ENCODE assay signal across 25 cellular contexts in genomic region chr6:152087701-152088100, GRCh38.
"Had no signal": no experiment of that assay in that cellular context is flagged by ENCODE, and none has a peak within 500 bp of the region (broad histone marks: within the 10 kb centered on the region; RNA-seq: fewer than 3 reads in every experiment).

No MANE protein-coding gene starts in this region.

- H3K9ac ChIP-seq: neural progenitor cell had no signal

- H3K36me3 Mint-ChIP-seq: activated naive CD4-positive, alpha-beta T cell treated with anti-CD3 and anti-CD28 coated beads, Interleukin-2, amount 50 U/mL, for 72 hours; naive thymus-derived CD8-positive, alpha-beta T cell; neural progenitor cell had no signal

- H2AFZ ChIP-seq: neural progenitor cell had no signal

- H3K27ac ChIP-seq: body of pancreas, cardiac muscle cell, foreskin keratinocyte, heart left ventricle, left ventricle myocardium inferior, neural progenitor cell, right atrium auricular region, thoracic aorta had no signal

- H3K27ac Mint-ChIP-seq: activated CD4-positive, alpha-beta T cell treated with anti-CD3 and anti-CD28 coated beads for 36 hours; activated naive CD4-positive, alpha-beta T cell treated with anti-CD3 and anti-CD28 coated beads, Interleukin-2, amount 50 U/mL, for 72 hours; activated T-cell treated with anti-CD3 and anti-CD28 coated beads, Interleukin-2, amount 50 U/mL, for 72 hours; endodermal cell; naive thymus-derived CD8-positive, alpha-beta T cell; neural progenitor cell; T-helper 2 cell treated with Interferon-gamma antibody and Interleukin-4, amounts not matched to agents 5 μg/mL and 100 μg/mL, for 36 hours had no signal

- DNase-seq: activated CD4-positive, alpha-beta T cell treated with anti-CD3 and anti-CD28 coated beads for 36 hours; activated CD4-positive, CD25-positive, alpha-beta regulatory T cell; activated naive CD4-positive, alpha-beta T cell; activated T-cell treated with anti-CD3 and anti-CD28 coated beads for 4 hours; activated T-cell treated with anti-CD3 and anti-CD28 coated beads, Interleukin-2, amount 50 U/mL, for 72 hours; body of pancreas; endodermal cell; heart left ventricle; hypothalamus; left ventricle myocardium inferior; naive thymus-derived CD8-positive, alpha-beta T cell; occipital lobe; stimulated activated CD4-positive, alpha-beta T cell treated with anti-CD3 and anti-CD28 coated beads, Interleukin-4, amount 100 ng/mL, for 1 hour; stimulated activated naive CD8-positive, alpha-beta T cell treated with anti-CD3 and anti-CD28 coated beads, Interleukin-15, Interleukin-2, amounts not matched to agents 100 U/mL and 50 U/mL, for 24 hours; T-helper 1 cell; trophoblast cell had no signal

- FAIRE-seq: urothelium cell line had no signal

- H3K4me1 Mint-ChIP-seq: activated CD4-positive, alpha-beta T cell treated with anti-CD3 and anti-CD28 coated beads for 36 hours; neural progenitor cell had no signal

- H3K27me3 Mint-ChIP-seq: activated CD4-positive, alpha-beta T cell treated with anti-CD3 and anti-CD28 coated beads for 36 hours had no signal

- H3K4me2 ChIP-seq: neural progenitor cell had no signal

- H3K27me3 ChIP-seq: body of pancreas, cardiac muscle cell, foreskin keratinocyte, heart left ventricle, neural progenitor cell, right atrium auricular region had no signal

- H3K4me3 ChIP-seq: body of pancreas, cardiac muscle cell, heart left ventricle, left ventricle myocardium inferior, neural progenitor cell, right atrium auricular region, thoracic aorta had no signal

- H3K4me1 ChIP-seq: body of pancreas, neural progenitor cell had no signal

- H3K4me3 Mint-ChIP-seq: activated CD4-positive, alpha-beta T cell treated with anti-CD3 and anti-CD28 coated beads for 36 hours; activated T-cell treated with anti-CD3 and anti-CD28 coated beads, Interleukin-2, amount 50 U/mL, for 72 hours; endodermal cell; naive thymus-derived CD8-positive, alpha-beta T cell; neural progenitor cell; T-helper 2 cell treated with Interferon-gamma antibody and Interleukin-4, amounts not matched to agents 5 μg/mL and 100 μg/mL, for 36 hours had no signal

- H3K36me3 ChIP-seq: cardiac muscle cell, heart left ventricle, left ventricle myocardium inferior, neural progenitor cell, right atrium auricular region, thoracic aorta had no signal

- H3K9me3 Mint-ChIP-seq: activated naive CD4-positive, alpha-beta T cell treated with anti-CD3 and anti-CD28 coated beads, Interleukin-2, amount 50 U/mL, for 72 hours; activated T-cell treated with anti-CD3 and anti-CD28 coated beads, Interleukin-2, amount 50 U/mL, for 72 hours; T-helper 2 cell treated with Interferon-gamma antibody and Interleukin-4, amounts not matched to agents 5 μg/mL and 100 μg/mL, for 36 hours had no signal

- H3K9me3 ChIP-seq: body of pancreas, thoracic aorta had no signal

- ATAC-seq: activated CD4-positive, alpha-beta T cell treated with anti-CD3 and anti-CD28 coated beads for 36 hours; activated naive CD4-positive, alpha-beta T cell treated with anti-CD3 and anti-CD28 coated beads, Interleukin-2, amount 50 U/mL, for 72 hours; activated T-cell treated with anti-CD3 and anti-CD28 coated beads, Interleukin-2, amount 50 U/mL, for 72 hours; body of pancreas; esophagus mucosa; foreskin keratinocyte; heart left ventricle; naive thymus-derived CD8-positive, alpha-beta T cell; stimulated activated naive CD8-positive, alpha-beta T cell treated with anti-CD3 and anti-CD28 coated beads, Interleukin-15, Interleukin-2, amounts not matched to agents 100 U/mL and 50 U/mL, for 24 hours had no signal
